Comparison of ENCODE assay signal across 10 cellular contexts in the genomic region with DNA sequence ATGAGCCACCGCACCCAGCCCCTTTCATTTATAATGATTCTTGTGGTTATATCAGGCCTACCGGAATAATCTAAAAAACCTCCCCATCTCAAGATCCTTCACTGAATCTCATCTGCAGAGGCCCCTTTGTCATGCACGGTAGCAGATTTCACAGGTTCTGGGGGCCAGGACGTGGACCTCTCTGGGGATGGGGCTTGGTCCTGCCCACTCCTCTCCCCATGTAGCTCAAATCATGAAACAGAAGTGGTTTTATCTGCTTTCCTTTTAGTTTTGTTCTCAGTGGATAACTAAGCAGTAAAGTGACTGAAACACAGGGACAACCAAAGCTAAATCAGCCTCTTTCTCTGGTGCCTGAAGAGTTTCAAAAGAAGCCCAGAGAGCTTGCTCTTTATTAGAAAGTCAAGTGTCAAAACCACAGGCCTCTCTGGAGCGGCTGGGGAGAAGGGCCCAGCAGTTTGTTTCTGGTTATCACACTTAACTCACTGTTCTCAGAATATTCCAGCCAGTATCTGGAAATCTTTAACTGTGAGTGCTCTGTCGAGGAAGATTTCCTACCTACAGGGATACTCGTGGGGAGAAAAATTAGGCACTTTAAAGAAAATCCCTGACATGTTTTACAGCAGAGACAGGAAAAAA.
A peak's percentile ranks its signal among the peaks of the same experiment; 100 is the strongest.
DNase-seq lines count a peak whose midpoint lies in the region; ATAC-seq and TF ChIP-seq lines count a peak whose summit lies in the region.
"Had no signal": no experiment of that assay in that cellular context is flagged by ENCODE, and none has a peak within 500 bp of the region (broad histone marks: within the 10 kb centered on the region; RNA-seq: fewer than 3 reads in every experiment).

No MANE protein-coding gene starts in this region.

- no peaks in the 10 kb centered on the region for H3K27me3 ChIP-seq in MM.1S (replicated peaks; ENCODE audit: insufficient read depth, low read length)
- H3K27me3 ChIP-seq: right lobe of liver had no signal

- DNase-seq in MM.1S (peak; percentile 69), SKM-1 (lab: John Stamatoyannopoulos, UW; ENCODE audit: unreplicated experiment) (no peak), ureter (ENCODE audit: low spot score) (no peak), Right ventricle myocardium superior (no peak)
- DNase-seq in stimulated activated CD4-positive, alpha-beta T cell treated with anti-CD3 and anti-CD28 coated beads, Interleukin-12 subunit alpha, Interleukin-12 subunit beta, amount 100 ng/mL, for 4 hours: no peak
- DNase-seq: activated CD4-positive, alpha-beta T cell treated with anti-CD3 and anti-CD28 coated beads, Interleukin-2, amount 50 U/mL, for 1 hour; right lobe of liver had no signal

- H3K9me2 ChIP-seq in MM.1S (replicated peaks; ENCODE audit: insufficient read depth, low read length): no peaks in the 10 kb centered on the region

- no peaks in the 10 kb centered on the region for H3K79me2 ChIP-seq in MM.1S (ENCODE audit: low read length)

- intact Hi-C loops in Right ventricle myocardium superior (cut with DNase I): no loop called here

- H3K9ac ChIP-seq in MM.1S (ENCODE audit: low read length): no peak overlapping the region

- H3K4me3 ChIP-seq in MM.1S (ENCODE audit: low read length): no peak overlapping the region
- H3K4me3 ChIP-seq in mesodermal cell (ENCODE audit: extremely low read depth, insufficient read depth, low read length, poor library complexity, severe bottlenecking): no peak overlapping the region
- H3K4me3 ChIP-seq: right lobe of liver had no signal

- ATAC-seq in GM18858 (IDR thresholded peaks at IDR 0.05; ENCODE audit: unreplicated experiment): peak; percentile 81
- ATAC-seq in HG02571 (IDR thresholded peaks at IDR 0.05; ENCODE audit: unreplicated experiment): peak; percentile 74
- no peak for ATAC-seq in Right ventricle myocardium superior (ENCODE audit: poor library complexity)
- ATAC-seq: right lobe of liver had no signal

- no peak for TF ChIP-seq CTCF in MM.1S (IDR thresholded peaks at IDR 0.05; ENCODE audit: low read length)

- H3K4me1 ChIP-seq in MM.1S (ENCODE audit: low read length) (peaks cover 19% of the 10 kb centered on the region), mesodermal cell (ENCODE audit: control insufficient read depth, insufficient read depth, low read length, poor library complexity, severe bottlenecking) (peaks cover 10% of the 10 kb centered on the region)
- H3K4me1 ChIP-seq: right lobe of liver had no signal

- H3K9me3 ChIP-seq in MM.1S (replicated peaks; ENCODE audit: insufficient read depth, low read length): no peaks in the 10 kb centered on the region
- no peaks in the 10 kb centered on the region for H3K9me3 ChIP-seq in mesodermal cell (ENCODE audit: control insufficient read depth, low read length)
- H3K9me3 ChIP-seq: right lobe of liver had no signal

- H3K27ac ChIP-seq in MM.1S (ENCODE audit: low read length) (peak overlapping the region; percentile 57; the same call in 1 of the 2 replicates), mesodermal cell (ENCODE audit: low read depth, low read length, severe bottlenecking) (peak overlapping the region; percentile 84)
- H3K27ac ChIP-seq: right lobe of liver had no signal

- peak overlapping the region; percentile 10; the same call in 1 of the 2 replicates for H3K4me2 ChIP-seq in MM.1S (ENCODE audit: low read depth, low read length)

- no peaks in the 10 kb centered on the region for H3K36me3 ChIP-seq in MM.1S (replicated peaks; ENCODE audit: insufficient read depth, low read length)
- no peaks in the 10 kb centered on the region for H3K36me3 ChIP-seq in mesodermal cell (ENCODE audit: control insufficient read depth, insufficient read depth, low read length)
- H3K36me3 ChIP-seq: right lobe of liver had no signal

- H2AFZ ChIP-seq in MM.1S (ENCODE audit: low read length): no peak overlapping the region

- no peaks in the 10 kb centered on the region for H4K20me1 ChIP-seq in MM.1S (ENCODE audit: insufficient read depth, low read length)

- peaks cover 8% of the 10 kb centered on the region for H3F3A ChIP-seq in MM.1S (ENCODE audit: insufficient read depth, low read length)

- WGBS in mesodermal cell (ENCODE audit: insufficient coverage in 2 of 2), 2 experiments: 59 to 70% methylated on average over 2 to 3 of the region's 7 CpGs
